In the genomic region with DNA sequence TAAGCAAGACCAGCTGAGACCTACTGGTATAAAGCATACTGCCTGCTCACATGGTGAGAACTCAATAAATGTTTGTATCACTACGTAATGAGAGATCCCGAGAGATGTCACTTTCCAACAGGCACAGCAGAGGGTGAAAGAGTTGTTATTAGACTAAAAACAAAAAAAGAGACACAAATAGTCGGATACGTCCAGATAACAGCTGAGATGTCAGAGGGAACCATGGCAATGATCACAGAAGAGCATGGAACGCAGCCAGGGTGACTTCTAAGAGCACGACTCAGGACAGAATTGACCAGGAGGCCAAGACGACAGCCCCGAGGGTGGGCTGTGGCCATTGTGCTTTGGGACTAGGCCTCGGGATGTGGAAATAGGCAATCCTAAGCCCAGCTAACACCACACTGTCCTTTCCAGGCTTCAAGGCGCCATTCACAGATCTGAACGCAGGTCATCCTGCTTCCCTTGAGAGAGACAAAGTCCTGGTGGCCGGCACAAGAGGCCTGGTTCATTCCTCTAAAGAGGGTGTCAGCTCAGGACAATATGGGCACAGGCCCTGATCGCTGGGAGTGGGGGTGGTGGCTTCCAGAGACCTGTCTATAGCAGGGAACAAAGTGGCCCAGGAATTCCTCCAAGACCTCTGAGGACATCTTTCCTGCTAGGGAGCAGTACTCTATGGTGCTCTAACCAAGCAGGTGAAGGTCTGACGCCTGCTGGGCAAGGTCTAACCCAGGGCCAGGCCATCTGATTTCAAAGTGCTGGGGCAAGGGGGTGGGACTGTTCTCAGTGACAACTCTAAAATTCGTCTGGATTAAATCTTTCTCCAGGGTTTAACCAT, we compare ENCODE assay signal across 10 cellular contexts.
DNase-seq lines count a peak whose midpoint lies in the region; ATAC-seq lines count a peak whose summit lies in the region.
"Had no signal": no experiment of that assay in that cellular context is flagged by ENCODE, and none has a peak within 500 bp of the region (broad histone marks: within the 10 kb centered on the region; RNA-seq: fewer than 3 reads in every experiment).

No MANE protein-coding gene starts in this region.

- peak overlapping the region; percentile 31; the same call in 1 of the 2 replicates for H3K4me3 ChIP-seq in ACC112 (ENCODE audit: low read depth, low read length)
- peak overlapping the region; percentile 34 for H3K4me3 ChIP-seq in adipocyte (ENCODE audit: low read length)
- H3K4me3 ChIP-seq in mucosa of stomach (ENCODE audit: low read length): no peak overlapping the region

- H3K27ac ChIP-seq in ACC112 (ENCODE audit: low read depth, low read length): no peak overlapping the region
- H3K27ac ChIP-seq: VCaP had no signal

- H3K9me3 ChIP-seq in adipocyte (ENCODE audit: control insufficient read depth, low read length) (no peaks in the 10 kb centered on the region), mucosa of stomach (ENCODE audit: control insufficient read depth, low read length) (no peaks in the 10 kb centered on the region)

- no peaks in the 10 kb centered on the region; the same call in 1 of the 2 replicates for H3K36me3 ChIP-seq in ACC112 (ENCODE audit: insufficient read depth, low read length)
- peaks cover 24% of the 10 kb centered on the region for H3K36me3 ChIP-seq in adipocyte (ENCODE audit: control insufficient read depth, insufficient read depth, low read length, severe bottlenecking)
- H3K36me3 ChIP-seq in mucosa of stomach (ENCODE audit: control insufficient read depth, insufficient read depth, low read length): peaks cover 3% of the 10 kb centered on the region

- DNase-seq in adipocyte (ENCODE audit: low read depth) (no peak), T-helper 2 cell (no peak), NOMO-1 (lab: John Stamatoyannopoulos, UW; ENCODE audit: unreplicated experiment in 2 of 2) (no peak)
- DNase-seq: GDM1; RPMI8226; stimulated activated naive B cell treated with anti-CD40 and anti-IgM and Interleukin-4, amounts not matched to agents 10 μg/mL and 1 μg/mL and 100 μg/mL, for 72 hours had no signal

- ATAC-seq in HG02870 (IDR thresholded peaks at IDR 0.05; ENCODE audit: unreplicated experiment): no peak
- ATAC-seq: stimulated activated naive B cell treated with anti-CD40 and anti-IgM and Interleukin-4, amounts not matched to agents 10 μg/mL and 1 μg/mL and 100 μg/mL, for 72 hours had no signal

- H2AFZ ChIP-seq in ACC112 (ENCODE audit: low read length, unreplicated experiment): no peak overlapping the region

- H3K4me1 ChIP-seq in ACC112 (ENCODE audit: control insufficient read depth, insufficient read depth, low read length, unreplicated experiment) (peaks cover 23% of the 10 kb centered on the region), adipocyte (ENCODE audit: control insufficient read depth, insufficient read depth, low read length) (peaks cover 58% of the 10 kb centered on the region), mucosa of stomach (ENCODE audit: control insufficient read depth, insufficient read depth, low read length) (no peaks in the 10 kb centered on the region)

- H3K9ac ChIP-seq in adipocyte (ENCODE audit: low read length): peak overlapping the region; percentile 93
- peak overlapping the region; percentile 40 for H3K9ac ChIP-seq in mucosa of stomach (ENCODE audit: low read length)

- H3K79me2 ChIP-seq in ACC112 (ENCODE audit: control insufficient read depth, insufficient read depth, low read length, unreplicated experiment): peaks cover 74% of the 10 kb centered on the region

- H3K27me3 ChIP-seq in ACC112 (ENCODE audit: insufficient read depth, low read length) (no peaks in the 10 kb centered on the region), adipocyte (replicated peaks; ENCODE audit: control insufficient read depth, insufficient read depth, low read length) (no peaks in the 10 kb centered on the region), mucosa of stomach (ENCODE audit: control insufficient read depth, insufficient read depth, low read length) (no peaks in the 10 kb centered on the region)
